In genomic region chr14:54782803-54783659, GRCh38 we compare ENCODE assay signal across 8 cellular contexts.
DNase-seq lines count a peak whose midpoint lies in the region; ATAC-seq and TF ChIP-seq lines count a peak whose summit lies in the region.

No MANE protein-coding gene starts in this region.

- H3K36me3 ChIP-seq in Karpas-422 (ENCODE audit: insufficient read depth, low read length) (peaks cover 52% of the 10 kb centered on the region), psoas muscle (ENCODE audit: insufficient read depth in 1 of 2, low read depth in 1 of 2) (peaks cover 2 to 56% of the 10 kb centered on the region in 2 donors)

- peaks cover 23% of the 10 kb centered on the region for H3K79me2 ChIP-seq in Karpas-422 (ENCODE audit: low read length)

- ATAC-seq in GM21786 (IDR thresholded peaks at IDR 0.05; ENCODE audit: unreplicated experiment) (peak; percentile 80), psoas muscle (no peak)

- DNase-seq in NCI-H1694 treated with DMSO at 0.1 percent for 48 hours (lab: John Stamatoyannopoulos, UW) (peak; percentile 67), NCI-H1694 (lab: John Stamatoyannopoulos, UW) (no peak), Karpas-422 (peak; percentile 96), coronary artery (ENCODE audit: low spot score) (peak; percentile 72), psoas muscle (no peak), hepatic stellate cell (ENCODE audit: low spot score) (no peak), erythroblast (lab: John Stamatoyannopoulos, UW) (no peak)

- H3K27ac ChIP-seq in Karpas-422 (ENCODE audit: low read length) (peak overlapping the region; percentile 97), coronary artery (peak overlapping the region; percentile 88 to 91), psoas muscle (peak overlapping the region; percentile 97)

- no peaks in the 10 kb centered on the region for H3K9me2 ChIP-seq in Karpas-422 (replicated peaks; ENCODE audit: insufficient read depth, low read length)

- H3K27me3 ChIP-seq in Karpas-422 (ENCODE audit: low read length) = no peaks in the 10 kb centered on the region
- no peaks in the 10 kb centered on the region for H3K27me3 ChIP-seq in psoas muscle (ENCODE audit: insufficient read depth in 3 of 3, low read length in 2 of 3)

- H3K9ac ChIP-seq in Karpas-422 (ENCODE audit: low read length) = peak overlapping the region; percentile 75

- no peak for TF ChIP-seq POLR2A in erythroblast (IDR thresholded peaks at IDR 0.05; ENCODE audit: low read length)

- H3K9me3 ChIP-seq in Karpas-422 (ENCODE audit: low read length) = no peaks in the 10 kb centered on the region
- H3K9me3 ChIP-seq in psoas muscle = no peaks in the 10 kb centered on the region

- TF ChIP-seq CTCF in coronary artery (IDR thresholded peaks at IDR 0.05) = no peak
- TF ChIP-seq CTCF in psoas muscle (IDR thresholded peaks at IDR 0.05) = no peak

- intact Hi-C loops in psoas muscle (cut with DNase I) = no loop called here

- H2AFZ ChIP-seq in Karpas-422 (ENCODE audit: low read length) = no peak overlapping the region

- peak overlapping the region; percentile 55; the same call in 1 of the 2 replicates for H3K4me3 ChIP-seq in Karpas-422 (ENCODE audit: low read length)
- no peak overlapping the region for H3K4me3 ChIP-seq in coronary artery
- H3K4me3 ChIP-seq in psoas muscle = no peak overlapping the region

- peak overlapping the region; percentile 75 for H3K4me2 ChIP-seq in Karpas-422 (ENCODE audit: low read depth, low read length, poor library complexity, severe bottlenecking)

- H3K4me1 ChIP-seq in Karpas-422 (ENCODE audit: low read length) (peaks cover 97% of the 10 kb centered on the region), psoas muscle (peaks cover 49% of the 10 kb centered on the region)

- 83 to 88% (median 86%) methylated on average over 14 of the region's 14 CpGs for WGBS in psoas muscle, 3 donors

- no peaks in the 10 kb centered on the region for H4K20me1 ChIP-seq in Karpas-422 (ENCODE audit: insufficient read depth, low read depth, low read length)

Comparison
In these comparisons a context has a peak if more than half of its experiments do, and no peak if none do; other contexts are left out.
1. DNase-seq: peak in NCI-H1694 treated with DMSO at 0.1 percent for 48 hours (single experiment), Karpas-422 (single experiment) and coronary artery (single experiment); none in NCI-H1694 (single experiment), psoas muscle (0 of 2), hepatic stellate cell (single experiment) and erythroblast (0 of 2).
2. Peak in every context shown above with its lines, with median percentiles within 50 percentile points of each other: H3K27ac ChIP-seq.